ENCODE assay signal across 21 cellular contexts in genomic region chr22:46524203-46524740, GRCh38.
"Had no signal": no experiment of that assay in that cellular context is flagged by ENCODE, and none has a peak within 500 bp of the region (broad histone marks: within the 10 kb centered on the region; RNA-seq: fewer than 3 reads in every experiment).

No MANE protein-coding gene starts in this region.

- H3K79me2 ChIP-seq: parathyroid adenoma had no signal

- H3K4me3 ChIP-seq: gastrocnemius medialis, heart left ventricle, sigmoid colon, thoracic aorta, upper lobe of right lung had no signal

- H3K9me3 ChIP-seq: gastrocnemius medialis, heart left ventricle, sigmoid colon, thoracic aorta, upper lobe of right lung had no signal

- H3K36me3 ChIP-seq: gastrocnemius medialis, heart left ventricle, sigmoid colon, thoracic aorta, upper lobe of right lung had no signal

- H3K27ac Mint-ChIP-seq: activated CD4-positive, alpha-beta T cell treated with anti-CD3 and anti-CD28 coated beads, Interleukin-2, amount 10 ng/mL, durations not matched to agents 7 days and 5 days; activated naive CD4-positive, alpha-beta T cell treated with anti-CD3 and anti-CD28 coated beads, Interleukin-2, amount 10 ng/mL, durations not matched to agents 7 days and 5 days; activated naive CD8-positive, alpha-beta T cell treated with anti-CD3 and anti-CD28 coated beads, Interleukin-2, amount 50 U/mL, for 24 hours; naive thymus-derived CD4-positive, alpha-beta T cell; stimulated activated naive B cell treated with anti-CD40 and anti-IgM and Interleukin-4, amounts not matched to agents 10 μg/mL and 1 μg/mL and 100 μg/mL, for 72 hours had no signal

- H3K9me3 Mint-ChIP-seq: activated CD4-positive, alpha-beta T cell treated with anti-CD3 and anti-CD28 coated beads, Interleukin-2, amount 10 ng/mL, durations not matched to agents 7 days and 5 days; activated naive CD4-positive, alpha-beta T cell treated with anti-CD3 and anti-CD28 coated beads, Interleukin-2, amount 10 ng/mL, durations not matched to agents 7 days and 5 days; activated naive CD8-positive, alpha-beta T cell treated with anti-CD3 and anti-CD28 coated beads, Interleukin-2, amount 50 U/mL, for 24 hours; naive thymus-derived CD4-positive, alpha-beta T cell; stimulated activated naive B cell treated with anti-CD40 and anti-IgM and Interleukin-4, amounts not matched to agents 10 μg/mL and 1 μg/mL and 100 μg/mL, for 72 hours had no signal

- H2AFZ ChIP-seq: parathyroid adenoma had no signal

- H3K27ac ChIP-seq: gastrocnemius medialis, heart left ventricle, parathyroid adenoma, sigmoid colon, thoracic aorta, upper lobe of right lung had no signal

- DNase-seq: activated CD4-positive, alpha-beta T cell treated with anti-CD3 and anti-CD28 coated beads, Interleukin-2, amount 10 ng/mL, durations not matched to agents 7 days and 5 days; activated CD4-positive, CD25-positive, alpha-beta regulatory T cell; activated CD8-positive, alpha-beta memory T cell treated with anti-CD3 and anti-CD28 coated beads, Interleukin-2, amount 50 U/mL, for 4 hours; activated effector memory CD4-positive, alpha-beta T cell treated with Interleukin-2 at 50 U/mL for 16 hours; activated naive CD4-positive, alpha-beta T cell treated with anti-CD3 and anti-CD28 coated beads, Interleukin-2, amount 10 ng/mL, durations not matched to agents 7 days and 5 days; activated naive CD8-positive, alpha-beta T cell treated with anti-CD3 and anti-CD28 coated beads, Interleukin-2, amount 50 U/mL, for 24 hours; activated T-cell treated with anti-CD3 and anti-CD28 coated beads, Interleukin-2, amount 50 U/mL, for 48 hours; anterior cingulate cortex; cortex of kidney; gastrocnemius medialis; heart left ventricle; mesendoderm; naive thymus-derived CD4-positive, alpha-beta T cell; sigmoid colon; stimulated activated CD4-positive, alpha-beta T cell treated with anti-CD3 and anti-CD28 coated beads, Interleukin-4, amount 100 ng/mL, for 24 hours; stimulated activated naive B cell treated with anti-CD40 and anti-IgM and Interleukin-4, amounts not matched to agents 10 μg/mL and 1 μg/mL and 100 μg/mL, for 72 hours; T-helper 1 cell; T-helper 9 cell; upper lobe of right lung had no signal

- H3K27me3 ChIP-seq: upper lobe of right lung had no signal

- H3K9ac ChIP-seq: parathyroid adenoma had no signal

- H3K36me3 Mint-ChIP-seq: activated naive CD4-positive, alpha-beta T cell treated with anti-CD3 and anti-CD28 coated beads, Interleukin-2, amount 10 ng/mL, durations not matched to agents 7 days and 5 days; naive thymus-derived CD4-positive, alpha-beta T cell; stimulated activated naive B cell treated with anti-CD40 and anti-IgM and Interleukin-4, amounts not matched to agents 10 μg/mL and 1 μg/mL and 100 μg/mL, for 72 hours had no signal

- ATAC-seq: activated naive CD8-positive, alpha-beta T cell treated with anti-CD3 and anti-CD28 coated beads, Interleukin-2, amount 50 U/mL, for 24 hours; gastrocnemius medialis; heart left ventricle; naive thymus-derived CD4-positive, alpha-beta T cell; stimulated activated naive B cell treated with anti-CD40 and anti-IgM and Interleukin-4, amounts not matched to agents 10 μg/mL and 1 μg/mL and 100 μg/mL, for 72 hours; upper lobe of right lung had no signal

- H3K4me3 Mint-ChIP-seq: activated CD4-positive, alpha-beta T cell treated with anti-CD3 and anti-CD28 coated beads, Interleukin-2, amount 10 ng/mL, durations not matched to agents 7 days and 5 days; activated naive CD4-positive, alpha-beta T cell treated with anti-CD3 and anti-CD28 coated beads, Interleukin-2, amount 10 ng/mL, durations not matched to agents 7 days and 5 days; activated naive CD8-positive, alpha-beta T cell treated with anti-CD3 and anti-CD28 coated beads, Interleukin-2, amount 50 U/mL, for 24 hours; naive thymus-derived CD4-positive, alpha-beta T cell; stimulated activated naive B cell treated with anti-CD40 and anti-IgM and Interleukin-4, amounts not matched to agents 10 μg/mL and 1 μg/mL and 100 μg/mL, for 72 hours had no signal

- H3K4me1 Mint-ChIP-seq: activated CD4-positive, alpha-beta T cell treated with anti-CD3 and anti-CD28 coated beads, Interleukin-2, amount 10 ng/mL, durations not matched to agents 7 days and 5 days; activated naive CD4-positive, alpha-beta T cell treated with anti-CD3 and anti-CD28 coated beads, Interleukin-2, amount 10 ng/mL, durations not matched to agents 7 days and 5 days had no signal

- H3K4me1 ChIP-seq: gastrocnemius medialis, heart left ventricle, parathyroid adenoma, sigmoid colon had no signal
